In the genomic region with DNA sequence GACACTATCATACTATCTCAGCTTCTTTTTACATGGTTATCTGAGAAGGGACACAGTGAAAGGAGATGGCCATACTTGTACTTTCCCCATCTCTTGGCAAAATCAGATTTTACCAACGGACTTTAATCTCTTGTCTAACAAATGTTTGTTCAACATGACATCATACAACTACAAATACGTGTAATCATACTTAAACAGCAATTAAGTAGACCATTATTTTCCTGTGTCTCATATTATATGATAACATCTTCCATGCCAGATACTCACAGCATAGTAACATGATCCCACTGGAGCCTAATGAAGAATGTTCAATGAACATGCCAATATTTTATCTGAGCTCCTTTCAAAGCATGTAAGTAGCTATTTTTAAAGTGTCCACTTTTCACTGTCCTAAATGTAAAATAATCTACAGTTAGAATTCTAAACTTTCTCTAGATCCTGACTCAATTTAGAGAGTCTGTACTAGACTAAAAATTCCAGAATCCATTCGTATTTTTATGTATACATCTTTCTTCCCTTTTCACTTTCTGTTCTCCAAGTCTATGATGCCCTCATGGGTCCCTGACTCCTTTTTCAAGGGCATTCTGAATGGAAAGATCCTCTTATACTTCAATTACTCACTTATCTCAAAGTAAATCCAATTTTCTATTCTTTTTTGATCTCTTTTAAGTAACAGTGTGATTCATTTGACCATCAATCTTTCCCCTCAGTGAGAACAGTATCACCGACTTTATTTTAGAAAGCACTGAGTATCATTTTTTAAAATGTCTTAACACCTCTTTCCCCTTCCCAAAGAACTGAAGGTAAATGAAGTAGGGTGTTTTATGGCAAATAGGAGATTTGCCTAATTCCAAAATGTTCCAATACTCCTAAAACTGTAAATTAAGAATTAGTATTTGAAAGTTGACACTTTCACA, we compare ENCODE assay signal across 9 cellular contexts.
A peak's percentile ranks its signal among the peaks of the same experiment; 100 is the strongest.
DNase-seq lines count a peak whose midpoint lies in the region; ATAC-seq, FAIRE-seq and TF ChIP-seq lines count a peak whose summit lies in the region.
"Had no signal": no experiment of that assay in that cellular context is flagged by ENCODE, and none has a peak within 500 bp of the region (broad histone marks: within the 10 kb centered on the region; RNA-seq: fewer than 3 reads in every experiment).

No MANE protein-coding gene starts in this region.

- no peaks in the 10 kb centered on the region for H3K36me3 Mint-ChIP-seq in CD8-positive, alpha-beta T cell

- CTCF ChIA-PET in CD8-positive, alpha-beta T cell (lab: Charles Lee): interaction anchor here (0.8 to 4.7 kb wide), 38 partner anchors 9 to 329 kb away, joined by 3 to 52 read pairs (median 5); partner anchors contain the start of genes AMD1, GTF3C6 and RPF2

- no peaks in the 10 kb centered on the region for H3K36me3 ChIP-seq in Loucy (ENCODE audit: insufficient read depth, low read length)
- no peaks in the 10 kb centered on the region for H3K36me3 ChIP-seq in parathyroid adenoma (ENCODE audit: control insufficient read depth, insufficient read depth, low read length)
- H3K36me3 ChIP-seq in CD8-positive, alpha-beta T cell (ENCODE audit: insufficient read depth, low read length): no peaks in the 10 kb centered on the region

- no peaks in the 10 kb centered on the region for H4K20me1 ChIP-seq in Loucy (ENCODE audit: insufficient read depth, low read length, poor library complexity, severe bottlenecking)

- no peak for DNase-seq in caudate nucleus (lab: John Stamatoyannopoulos, UW)
- no peak for DNase-seq in iPS-NIHi11 (ENCODE audit: low spot score)
- no peak for DNase-seq in CD8-positive, alpha-beta T cell
- no peak for DNase-seq in GM19239 (ENCODE audit: insufficient read length, low spot score)
- DNase-seq: glutamatergic neuron had no signal

- H3K4me1 ChIP-seq in Loucy (ENCODE audit: insufficient read depth, low read length, poor library complexity, severe bottlenecking) (peaks cover 26% of the 10 kb centered on the region), parathyroid adenoma (peaks cover 3% of the 10 kb centered on the region)
- H3K4me1 ChIP-seq in CD8-positive, alpha-beta T cell (ENCODE audit: insufficient read depth, low read length): peaks cover 2% of the 10 kb centered on the region

- H3K9me3 ChIP-seq in Loucy (ENCODE audit: insufficient read depth, low read depth, low read length): no peaks in the 10 kb centered on the region
- no peaks in the 10 kb centered on the region for H3K9me3 ChIP-seq in parathyroid adenoma (ENCODE audit: control insufficient read depth, low read length)
- H3K9me3 ChIP-seq in CD8-positive, alpha-beta T cell (ENCODE audit: low read length): no peaks in the 10 kb centered on the region

- POLR2A ChIA-PET in CD8-positive, alpha-beta T cell (lab: Charles Lee): interaction anchor here (0.6 to 1.9 kb wide), 5 partner anchors 134 to 320 kb away, joined by 3 to 28 read pairs (median 7); partner anchors contain the start of genes AMD1, CDK19, GTF3C6 and RPF2

- H3K9me3 Mint-ChIP-seq in CD8-positive, alpha-beta T cell: no peaks in the 10 kb centered on the region

- H3K4me2 ChIP-seq in Loucy (ENCODE audit: low read depth, low read length, poor library complexity, severe bottlenecking) (peak overlapping the region; percentile 16), parathyroid adenoma (ENCODE audit: low read length) (peak overlapping the region; percentile 6)

- no peak for FAIRE-seq in GM19239 (lab: Jason Lieb, UNC)

- peaks cover 11% of the 10 kb centered on the region for H3K4me1 Mint-ChIP-seq in CD8-positive, alpha-beta T cell (ENCODE audit: low read depth)

- peaks cover 80% of the 10 kb centered on the region for H3K79me2 ChIP-seq in Loucy (ENCODE audit: insufficient read depth, low read length)
- H3K79me2 ChIP-seq in parathyroid adenoma: no peaks in the 10 kb centered on the region

- H3K27me3 ChIP-seq in Loucy (ENCODE audit: insufficient read depth, low read length, poor library complexity, severe bottlenecking): no peaks in the 10 kb centered on the region
- H3K27me3 ChIP-seq in parathyroid adenoma (ENCODE audit: control insufficient read depth, insufficient read depth, low read length): no peaks in the 10 kb centered on the region
- no peaks in the 10 kb centered on the region for H3K27me3 ChIP-seq in CD8-positive, alpha-beta T cell (ENCODE audit: insufficient read depth, low read length)

- no peaks in the 10 kb centered on the region for H3K9me2 ChIP-seq in Loucy (replicated peaks; ENCODE audit: low read depth, low read length)

- peak overlapping the region; percentile 17 for H3K9ac ChIP-seq in Loucy (ENCODE audit: low read depth, low read length, poor library complexity, severe bottlenecking)
- no peak overlapping the region for H3K9ac ChIP-seq in parathyroid adenoma

- ATAC-seq in GM21423 (IDR thresholded peaks at IDR 0.05; ENCODE audit: unreplicated experiment): peak; percentile 5
- ATAC-seq in HG03457 (IDR thresholded peaks at IDR 0.05; ENCODE audit: unreplicated experiment): no peak
- ATAC-seq in CD8-positive, alpha-beta T cell: no peak

- intact Hi-C loops in CD8-positive, alpha-beta T cell (cut with DNase I, micrococcal nuclease): loop anchor here (1.0 to 10.0 kb wide), 8 partner anchors 130 to 533 kb away; partner anchors contain the start of gene CDK19 (in 1 of the 2)

- no peak overlapping the region for H3K4me3 Mint-ChIP-seq in CD8-positive, alpha-beta T cell

- H3F3A ChIP-seq in Loucy (ENCODE audit: low read depth): no peaks in the 10 kb centered on the region

- TF ChIP-seq CTCF in Loucy (conservative IDR thresholded peaks at IDR 0.05; ENCODE audit: low read length) (no peak), parathyroid adenoma (IDR thresholded peaks at IDR 0.05) (no peak)
- TF ChIP-seq CTCF in CD8-positive, alpha-beta T cell (IDR thresholded peaks at IDR 0.05): no peak

- H2AFZ ChIP-seq in Loucy (ENCODE audit: low read length): no peak overlapping the region
- H2AFZ ChIP-seq in parathyroid adenoma: peak overlapping the region; percentile 51

- H3K27ac ChIP-seq in caudate nucleus (ENCODE audit: low read depth, low read length): peak overlapping the region; percentile 82
- H3K27ac ChIP-seq in parathyroid adenoma: no peak overlapping the region
- no peak overlapping the region for H3K27ac ChIP-seq in CD8-positive, alpha-beta T cell (ENCODE audit: low read depth, low read length)

- H3K4me3 ChIP-seq in Loucy (ENCODE audit: low read length, poor library complexity, severe bottlenecking) (peak overlapping the region; percentile 3), parathyroid adenoma (ENCODE audit: low read depth, low read length) (peak overlapping the region; percentile 6)
- no peak overlapping the region for H3K4me3 ChIP-seq in CD8-positive, alpha-beta T cell (ENCODE audit: low read depth, low read length)

- H3K27ac Mint-ChIP-seq in CD8-positive, alpha-beta T cell: no peak overlapping the region

- no peaks in the 10 kb centered on the region for H3K27me3 Mint-ChIP-seq in CD8-positive, alpha-beta T cell (ENCODE audit: low read depth)
